Comparison of ENCODE assay signal across 12 cellular contexts in the genomic region with DNA sequence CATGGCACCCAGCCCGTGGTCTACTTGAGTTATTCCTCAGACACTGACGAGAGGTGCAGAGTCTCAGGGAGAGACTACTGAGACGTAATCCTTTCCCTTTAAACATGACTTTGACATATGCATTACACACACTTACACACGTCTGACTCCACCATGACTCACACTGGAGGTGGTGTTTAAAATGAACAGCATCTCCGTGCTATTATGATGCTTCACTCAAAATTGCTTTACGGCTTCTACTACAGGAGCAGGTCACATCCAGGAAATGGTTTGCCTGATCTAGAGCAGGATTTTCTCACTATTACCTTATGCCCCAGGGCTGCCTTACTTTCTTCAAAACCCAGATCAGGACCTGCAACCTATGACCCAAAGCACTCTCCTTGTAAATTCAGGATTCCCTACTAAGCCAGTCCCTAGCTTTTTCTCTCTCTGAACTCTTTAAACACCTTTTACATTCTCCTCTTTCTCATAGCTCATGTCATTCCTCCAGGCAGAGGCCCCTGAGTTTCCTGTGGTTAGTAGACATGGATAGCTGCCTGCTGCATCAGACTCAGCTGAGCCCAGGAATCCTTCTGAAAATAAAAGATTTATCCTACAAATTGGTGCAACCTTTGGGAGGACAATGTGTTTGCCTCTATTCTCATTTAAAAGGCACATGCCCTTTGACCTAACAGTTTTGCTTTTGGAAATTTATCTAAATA. TPM values are rescaled to one million over a fixed set of nuclear protein-coding genes. Genes with fewer than 3 reads are reported as not detected.
DNase-seq lines count a peak whose midpoint lies in the region; ATAC-seq and TF ChIP-seq lines count a peak whose summit lies in the region.
"Had no signal": no experiment of that assay in that cellular context is flagged by ENCODE, and none has a peak within 500 bp of the region (broad histone marks: within the 10 kb centered on the region; RNA-seq: fewer than 3 reads in every experiment).

No MANE protein-coding gene starts in this region.

- H2AFZ ChIP-seq in hepatocyte (no peak overlapping the region), neural progenitor cell (replicated peaks) (no peak overlapping the region)

- intact Hi-C loops in ascending aorta (cut with DNase I) = no loop called here

- H3K4me1 ChIP-seq in hepatocyte (ENCODE audit: insufficient read depth) = peaks cover 48% of the 10 kb centered on the region
- H3K4me1 ChIP-seq in ascending aorta = peaks cover 3 to 14% of the 10 kb centered on the region in 2 donors
- H3K4me1 ChIP-seq in neural progenitor cell = peaks cover 31% of the 10 kb centered on the region

- H3K27me3 ChIP-seq in hepatocyte (no peaks in the 10 kb centered on the region), ascending aorta (no peaks in the 10 kb centered on the region), neural progenitor cell (no peaks in the 10 kb centered on the region)
- H3K27me3 ChIP-seq: testis had no signal

- peaks cover 16% of the 10 kb centered on the region for H3F3A ChIP-seq in neural progenitor cell (ENCODE audit: low read depth)

- H3K9me3 Mint-ChIP-seq in activated T-cell treated with anti-CD3 and anti-CD28 coated beads, Interleukin-2, amount 50 U/mL, for 4 hours = no peaks in the 10 kb centered on the region
- no peaks in the 10 kb centered on the region for H3K9me3 Mint-ChIP-seq in neural progenitor cell

- H3K79me2 ChIP-seq in hepatocyte (peaks cover 4% of the 10 kb centered on the region), neural progenitor cell (ENCODE audit: low read depth) (no peaks in the 10 kb centered on the region)

- H3K9me3 ChIP-seq in hepatocyte (ENCODE audit: low read depth) (no peaks in the 10 kb centered on the region), ascending aorta (no peaks in the 10 kb centered on the region), neural progenitor cell (ENCODE audit: low read depth) (no peaks in the 10 kb centered on the region)
- H3K9me3 ChIP-seq: testis had no signal

- no peaks in the 10 kb centered on the region for H3K27me3 Mint-ChIP-seq in activated T-cell treated with anti-CD3 and anti-CD28 coated beads, Interleukin-2, amount 50 U/mL, for 4 hours (ENCODE audit: low read depth)
- peaks cover 4% of the 10 kb centered on the region for H3K27me3 Mint-ChIP-seq in neural progenitor cell (ENCODE audit: insufficient read depth, low read depth)

- TF ChIP-seq CTCF in hepatocyte (IDR thresholded peaks at IDR 0.05; ENCODE audit: poor library complexity) (no peak), ascending aorta (IDR thresholded peaks at IDR 0.05) (no peak), neural progenitor cell (IDR thresholded peaks at IDR 0.05) (no peak)

- H3K36me3 Mint-ChIP-seq in activated T-cell treated with anti-CD3 and anti-CD28 coated beads, Interleukin-2, amount 50 U/mL, for 4 hours (ENCODE audit: insufficient read depth) = no peaks in the 10 kb centered on the region
- no peaks in the 10 kb centered on the region for H3K36me3 Mint-ChIP-seq in neural progenitor cell

- no peak overlapping the region for H3K27ac Mint-ChIP-seq in neural progenitor cell

- H3K4me3 ChIP-seq in hepatocyte (no peak overlapping the region), ascending aorta (no peak overlapping the region), neural progenitor cell (no peak overlapping the region)
- H3K4me3 ChIP-seq: SK-N-MC, testis had no signal

- WGBS in hepatocyte (ENCODE audit: low lambda C conversion rate, missing lambda C conversion rate) = 68% methylated on average over 6 of the region's 6 CpGs

- no peaks in the 10 kb centered on the region for H3K36me3 ChIP-seq in hepatocyte (replicated peaks; ENCODE audit: insufficient read depth, low read depth)
- H3K36me3 ChIP-seq in ascending aorta = no peaks in the 10 kb centered on the region
- no peaks in the 10 kb centered on the region for H3K36me3 ChIP-seq in neural progenitor cell

- peak; percentile 23 for DNase-seq in stimulated activated naive CD4-positive, alpha-beta T cell treated with Interleukin-2 at 50 U/mL for 16 hours (lab: John Stamatoyannopoulos, UW)
- DNase-seq in stimulated activated naive CD4-positive, alpha-beta T cell (lab: John Stamatoyannopoulos, UW) = no peak
- DNase-seq in activated T-cell treated with anti-CD3 and anti-CD28 coated beads, Interleukin-2, amount 50 U/mL, for 4 hours = no peak
- DNase-seq in hepatocyte (ENCODE audit: low spot score) (peak; percentile 44), ascending aorta (ENCODE audit: low spot score in 2 of 2) (no peak), neural progenitor cell (ENCODE audit: low spot score) (no peak)
- DNase-seq: COR-L47, MV-4-11, testis had no signal

- H3K27ac ChIP-seq in hepatocyte = no peak overlapping the region
- no peak overlapping the region for H3K27ac ChIP-seq in ascending aorta
- no peak overlapping the region for H3K27ac ChIP-seq in neural progenitor cell
- H3K27ac ChIP-seq: SK-N-MC, testis had no signal

- H4K20me1 ChIP-seq in hepatocyte (ENCODE audit: insufficient read depth, poor library complexity, severe bottlenecking) (no peaks in the 10 kb centered on the region), neural progenitor cell (ENCODE audit: low read depth) (no peaks in the 10 kb centered on the region)

- peak; percentile 61 to 66 for ATAC-seq in activated T-cell treated with anti-CD3 and anti-CD28 coated beads, Interleukin-2, amount 50 U/mL, for 4 hours
- ATAC-seq in GM19397 (IDR thresholded peaks at IDR 0.05; ENCODE audit: unreplicated experiment) (no peak), GM21528 (IDR thresholded peaks at IDR 0.05; ENCODE audit: low FRiP score, unreplicated experiment) (no peak)

- H3K4me2 ChIP-seq in hepatocyte = no peak overlapping the region
- H3K4me2 ChIP-seq in neural progenitor cell = no peak overlapping the region

- peaks cover 26% of the 10 kb centered on the region for H3K4me1 Mint-ChIP-seq in activated T-cell treated with anti-CD3 and anti-CD28 coated beads, Interleukin-2, amount 50 U/mL, for 4 hours (ENCODE audit: low read depth)
- H3K4me1 Mint-ChIP-seq in neural progenitor cell = peaks cover 26% of the 10 kb centered on the region

- no peak overlapping the region for H3K4me3 Mint-ChIP-seq in activated T-cell treated with anti-CD3 and anti-CD28 coated beads, Interleukin-2, amount 50 U/mL, for 4 hours
- H3K4me3 Mint-ChIP-seq in neural progenitor cell = no peak overlapping the region

- no peaks in the 10 kb centered on the region for H3K9me2 ChIP-seq in hepatocyte (replicated peaks; ENCODE audit: insufficient read depth)

- H3K9ac ChIP-seq in neural progenitor cell = no peak overlapping the region

RNA-seq across cellular contexts. Expression of a gene that starts 31.2 kb away (rescaled TPM):
- total RNA-seq in activated T-cell treated with anti-CD3 and anti-CD28 coated beads, Interleukin-2, amount 50 U/mL, for 4 hours = under 1 TPM; 0.10 to 0.21 (median 0.11) TPM
- 4.5 and 7.8 TPM in 2 replicates for total RNA-seq in hepatocyte
- 4.0 and 5.7 TPM in 2 replicates for polyA plus RNA-seq in hepatocyte
- total RNA-seq in ascending aorta = 11.0 TPM
- 7.2 and 9.5 TPM in 2 replicates for total RNA-seq in neural progenitor cell (ENCODE audit: low replicate concordance)

Comparison
In these comparisons a context has a peak if more than half of its experiments do, and no peak if none do; other contexts are left out.
1. DNase-seq: peak in stimulated activated naive CD4-positive, alpha-beta T cell treated with Interleukin-2 at 50 U/mL for 16 hours (single experiment) and hepatocyte (single experiment); none in stimulated activated naive CD4-positive, alpha-beta T cell (0 of 6), activated T-cell treated with anti-CD3 and anti-CD28 coated beads, Interleukin-2, amount 50 U/mL, for 4 hours (single experiment), ascending aorta (0 of 2) and neural progenitor cell (single experiment).
2. ATAC-seq: peak in activated T-cell treated with anti-CD3 and anti-CD28 coated beads, Interleukin-2, amount 50 U/mL, for 4 hours (2 of 2); none in GM19397 (single experiment) and GM21528 (single experiment).